In genomic region chr7:99541212-99541611, GRCh38 we compare ENCODE assay signal across 35 cellular contexts. TPM values are rescaled to one million over a fixed set of nuclear protein-coding genes. Genes with fewer than 3 reads are reported as not detected.
"Had no signal": no experiment of that assay in that cellular context is flagged by ENCODE, and none has a peak within 500 bp of the region (broad histone marks: within the 10 kb centered on the region; RNA-seq: fewer than 3 reads in every experiment).

No MANE protein-coding gene starts in this region.

- ATAC-seq: activated CD4-positive, alpha-beta T cell treated with anti-CD3 and anti-CD28 coated beads for 36 hours; activated CD4-positive, CD25-positive, alpha-beta regulatory T cell treated with anti-CD3 and anti-CD28 coated beads, Interleukin-2, amount 50 U/mL, for 24 hours; activated CD8-positive, alpha-beta memory T cell treated with anti-CD3 and anti-CD28 coated beads, Interleukin-2, amount 10 ng/mL, durations not matched to agents 7 days and 5 days; activated CD8-positive, alpha-beta T cell treated with anti-CD3 and anti-CD28 coated beads, Interleukin-2, amount 10 ng/mL, durations not matched to agents 7 days and 5 days; activated T-helper 17 cell treated with anti-CD3 and anti-CD28 coated beads, Interleukin-2, amount 50 U/mL, for 72 hours; body of pancreas; effector memory CD8-positive, alpha-beta T cell; T-helper 17 cell had no signal

- H3K4me1 ChIP-seq: adrenal gland, body of pancreas, esophagus squamous epithelium had no signal

- H3K4me3 Mint-ChIP-seq: activated B cell treated with CpG ODN at 0.5 μM for 24 hours; activated CD4-positive, alpha-beta memory T cell treated with anti-CD3 and anti-CD28 coated beads for 36 hours; activated CD4-positive, alpha-beta T cell treated with anti-CD3 and anti-CD28 coated beads for 36 hours; activated CD4-positive, alpha-beta T cell treated with anti-CD3 and anti-CD28 coated beads, Interleukin-2, amount 10 ng/mL, durations not matched to agents 24 days and 14 days; activated CD8-positive, alpha-beta memory T cell treated with anti-CD3 and anti-CD28 coated beads, Interleukin-2, amount 10 ng/mL, durations not matched to agents 7 days and 5 days; activated CD8-positive, alpha-beta T cell treated with anti-CD3 and anti-CD28 coated beads, Interleukin-2, amount 10 ng/mL, durations not matched to agents 7 days and 5 days; activated naive CD8-positive, alpha-beta T cell; activated T-helper 17 cell treated with anti-CD3 and anti-CD28 coated beads, Interleukin-2, amount 50 U/mL, for 72 hours; effector memory CD8-positive, alpha-beta T cell; T-helper 17 cell; T-helper 2 cell treated with Interferon-gamma antibody and Interleukin-4, amounts not matched to agents 5 μg/mL and 100 μg/mL, for 36 hours had no signal

- H3K27me3 ChIP-seq: adrenal gland, body of pancreas, esophagus squamous epithelium had no signal

- DNase-seq: activated B cell treated with CpG ODN at 0.5 μM for 24 hours; activated CD4-positive, alpha-beta memory T cell treated with anti-CD3 and anti-CD28 coated beads for 36 hours; activated CD4-positive, alpha-beta T cell treated with anti-CD3 and anti-CD28 coated beads for 36 hours; activated CD8-positive, alpha-beta memory T cell treated with anti-CD3 and anti-CD28 coated beads, Interleukin-2, amount 10 ng/mL, durations not matched to agents 7 days and 5 days; activated CD8-positive, alpha-beta memory T cell treated with anti-CD3 and anti-CD28 coated beads, Interleukin-2, amount 50 U/mL, for 4 hours; activated CD8-positive, alpha-beta T cell treated with anti-CD3 and anti-CD28 coated beads, Interleukin-2, amount 10 ng/mL, durations not matched to agents 7 days and 5 days; activated effector memory CD4-positive, alpha-beta T cell treated with Interleukin-2 at 50 U/mL for 16 hours; activated gamma-delta T cell treated with Interleukin-2 at 50 U/mL for 16 hours; activated naive CD4-positive, alpha-beta T cell treated with anti-CD3 and anti-CD28 coated beads, Interleukin-2, amount 50 U/mL, for 16 hours; activated naive CD4-positive, alpha-beta T cell treated with Interleukin-2 at 50 U/mL for 16 hours; activated T-cell treated with anti-CD3 and anti-CD28 coated beads, Interleukin-2, amount 50 U/mL, for 1 hour; adrenal gland; amygdala; aorta; body of pancreas; caudate nucleus; cortex of kidney; dermis blood vessel endothelial cell; effector CD4-positive, alpha-beta T cell; effector memory CD8-positive, alpha-beta T cell; esophagus squamous epithelium; head of caudate nucleus; T-helper 1 cell; T-helper 17 cell; T1000; WERI-Rb-1 had no signal

- H3K36me3 ChIP-seq: adrenal gland had no signal

- FAIRE-seq: colon, endothelial cell of umbilical vein, frontal cortex had no signal

- H3K27ac Mint-ChIP-seq: activated B cell treated with CpG ODN at 0.5 μM for 24 hours; activated CD4-positive, alpha-beta memory T cell treated with anti-CD3 and anti-CD28 coated beads for 36 hours; activated CD4-positive, alpha-beta T cell treated with anti-CD3 and anti-CD28 coated beads for 36 hours; activated CD4-positive, alpha-beta T cell treated with anti-CD3 and anti-CD28 coated beads, Interleukin-2, amount 10 ng/mL, durations not matched to agents 24 days and 14 days; activated CD8-positive, alpha-beta memory T cell treated with anti-CD3 and anti-CD28 coated beads, Interleukin-2, amount 10 ng/mL, durations not matched to agents 7 days and 5 days; activated CD8-positive, alpha-beta T cell treated with anti-CD3 and anti-CD28 coated beads, Interleukin-2, amount 10 ng/mL, durations not matched to agents 7 days and 5 days; activated naive CD8-positive, alpha-beta T cell; activated T-helper 17 cell treated with anti-CD3 and anti-CD28 coated beads, Interleukin-2, amount 50 U/mL, for 72 hours; effector memory CD8-positive, alpha-beta T cell; T-helper 17 cell; T-helper 2 cell treated with Interferon-gamma antibody and Interleukin-4, amounts not matched to agents 5 μg/mL and 100 μg/mL, for 36 hours had no signal

- H3K4me3 ChIP-seq: adrenal gland, body of pancreas, esophagus squamous epithelium had no signal

- H3K27me3 Mint-ChIP-seq: activated B cell treated with CpG ODN at 0.5 μM for 24 hours; activated CD4-positive, alpha-beta memory T cell treated with anti-CD3 and anti-CD28 coated beads for 36 hours; activated CD4-positive, alpha-beta T cell treated with anti-CD3 and anti-CD28 coated beads for 36 hours; activated CD4-positive, alpha-beta T cell treated with anti-CD3 and anti-CD28 coated beads, Interleukin-2, amount 10 ng/mL, durations not matched to agents 24 days and 14 days; activated CD8-positive, alpha-beta memory T cell treated with anti-CD3 and anti-CD28 coated beads, Interleukin-2, amount 10 ng/mL, durations not matched to agents 7 days and 5 days; activated naive CD8-positive, alpha-beta T cell; activated T-helper 17 cell treated with anti-CD3 and anti-CD28 coated beads, Interleukin-2, amount 50 U/mL, for 72 hours; effector memory CD8-positive, alpha-beta T cell; T-helper 17 cell had no signal

- H3K27ac ChIP-seq: adrenal gland, body of pancreas, epithelial cell of prostate, esophagus squamous epithelium, WERI-Rb-1 had no signal

- H3K4me1 Mint-ChIP-seq: activated B cell treated with CpG ODN at 0.5 μM for 24 hours; activated CD4-positive, alpha-beta T cell treated with anti-CD3 and anti-CD28 coated beads for 36 hours; activated CD4-positive, alpha-beta T cell treated with anti-CD3 and anti-CD28 coated beads, Interleukin-2, amount 10 ng/mL, durations not matched to agents 24 days and 14 days; activated CD8-positive, alpha-beta memory T cell treated with anti-CD3 and anti-CD28 coated beads, Interleukin-2, amount 10 ng/mL, durations not matched to agents 7 days and 5 days; activated T-helper 17 cell treated with anti-CD3 and anti-CD28 coated beads, Interleukin-2, amount 50 U/mL, for 72 hours; T-helper 17 cell had no signal

RNA-seq across cellular contexts. Expression of gene TMEM225B, which starts 56.9 kb away (rescaled TPM):
- total RNA-seq: endothelial cell of umbilical vein, frontal cortex had no signal
